ENCODE assay signal across 8 cellular contexts in the genomic region with DNA sequence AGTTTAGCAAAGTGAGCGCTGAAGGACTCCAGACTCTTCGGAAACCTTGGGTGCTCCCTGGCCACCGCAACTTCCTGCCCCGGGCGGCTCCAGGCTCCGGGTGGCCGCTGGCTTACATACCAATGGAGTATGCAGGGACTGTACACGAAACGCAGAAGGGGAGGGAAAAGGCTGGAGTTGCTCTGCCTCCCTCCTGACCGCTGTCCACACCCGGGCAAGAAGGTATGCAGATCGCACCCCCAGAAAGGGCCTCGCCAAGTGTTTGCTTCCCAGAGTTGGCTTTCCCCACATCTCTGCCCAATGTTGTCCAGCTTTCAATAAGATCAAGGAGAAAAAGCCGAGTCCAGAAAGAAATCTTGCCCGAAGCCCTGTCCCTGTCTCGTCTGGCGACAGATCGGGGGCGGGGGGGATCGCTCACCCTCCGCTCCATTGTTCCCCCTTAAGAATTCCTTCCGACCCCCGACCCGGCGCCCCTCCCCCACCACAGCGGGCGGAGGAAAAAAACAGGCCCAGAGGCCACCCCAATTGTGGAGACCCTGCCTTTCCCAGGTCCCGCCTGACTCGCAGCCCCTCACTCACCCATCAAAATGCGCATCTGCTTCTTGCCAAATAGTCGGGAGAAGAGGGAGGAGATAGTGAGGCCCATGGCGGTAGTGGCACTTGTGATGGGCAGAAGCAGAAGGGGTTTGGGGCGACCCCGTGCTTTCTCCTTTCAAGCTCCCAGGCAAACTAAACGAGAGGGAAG.
DNase-seq lines count a peak whose midpoint lies in the region; ATAC-seq and TF ChIP-seq lines count a peak whose summit lies in the region.

No MANE protein-coding gene starts in this region.

- no peaks in the 10 kb centered on the region for H3K27me3 ChIP-seq in neuron (ENCODE audit: insufficient read depth, low read length)
- no peaks in the 10 kb centered on the region for H3K27me3 ChIP-seq in stomach smooth muscle (ENCODE audit: control insufficient read depth in 1 of 2, insufficient read depth in 2 of 2, low read length in 2 of 2)

- in situ Hi-C loops in GM13977 (cut with MboI; ENCODE audit: low pct_unique_long_range_greater_than_20kb, low sequenced_read_pairs, unreplicated experiment), result no loop called here

- H3K9me3 ChIP-seq in neuron (ENCODE audit: low read length), result no peaks in the 10 kb centered on the region
- no peaks in the 10 kb centered on the region for H3K9me3 ChIP-seq in stomach smooth muscle (ENCODE audit: control insufficient read depth in 2 of 2, low read length in 2 of 2)

- H3K4me1 ChIP-seq in neuron (ENCODE audit: insufficient read depth, low read length), result peaks cover 24% of the 10 kb centered on the region
- peaks cover 30% of the 10 kb centered on the region for H3K4me1 ChIP-seq in stomach smooth muscle (ENCODE audit: control insufficient read depth, insufficient read depth, low read length)

- TF ChIP-seq CTCF in GM13977 (IDR thresholded peaks at IDR 0.05; ENCODE audit: extremely low read depth, insufficient read depth, missing control alignments), result no peak
- TF ChIP-seq CTCF in RWPE1 (conservative IDR thresholded peaks at IDR 0.05; ENCODE audit: low read depth), result no peak

- peaks cover 15% of the 10 kb centered on the region for H3K36me3 ChIP-seq in neuron (ENCODE audit: insufficient read depth, low read length)
- peaks cover 0 to 3% of the 10 kb centered on the region in 2 donors for H3K36me3 ChIP-seq in stomach smooth muscle (ENCODE audit: control insufficient read depth in 2 of 2, insufficient read depth in 2 of 2, low read length in 2 of 2)

- H3K27ac ChIP-seq in RWPE1, result peak overlapping the region; percentile 98
- peak overlapping the region; percentile 99 for H3K27ac ChIP-seq in stomach smooth muscle (ENCODE audit: low read length)

- peak overlapping the region; percentile 100 for H3K9ac ChIP-seq in stomach smooth muscle (ENCODE audit: low read length in 2 of 2)

- H2AFZ ChIP-seq in neuron (ENCODE audit: low read depth, low read length), result peak overlapping the region; percentile 11

- DNase-seq in GM13977 (ENCODE audit: low spot score), result peak; percentile 31
- DNase-seq in RWPE1 (ENCODE audit: low spot score), result peak; percentile 63
- DNase-seq in activated naive CD4-positive, alpha-beta T cell treated with Interleukin-2 at 50 U/mL for 16 hours, result peak; percentile 60
- peak; percentile 76 for DNase-seq in foreskin melanocyte

- peak overlapping the region; percentile 98 for H3K4me3 ChIP-seq in neuron (ENCODE audit: low read length)
- peak overlapping the region; percentile 99 for H3K4me3 ChIP-seq in stomach smooth muscle (ENCODE audit: low read length in 2 of 2)

- peak; percentile 1 for ATAC-seq in HG03139 (IDR thresholded peaks at IDR 0.05; ENCODE audit: unreplicated experiment)
- no peak for ATAC-seq in HG03097 (IDR thresholded peaks at IDR 0.05; ENCODE audit: low FRiP score, unreplicated experiment)

- CTCF ChIA-PET in RWPE1 (lab: Yijun Ruan, JAX), result interaction anchor here (0.7 kb wide), 1 partner anchor 147 kb away, joined by 3 read pairs; no protein-coding TSS in a partner anchor

- POLR2A ChIA-PET in RWPE1 (lab: Yijun Ruan, JAX; ENCODE audit: low non-redundant PET), result no interaction called here
